8 cellular contexts compared by ENCODE assay signal in the genomic region with DNA sequence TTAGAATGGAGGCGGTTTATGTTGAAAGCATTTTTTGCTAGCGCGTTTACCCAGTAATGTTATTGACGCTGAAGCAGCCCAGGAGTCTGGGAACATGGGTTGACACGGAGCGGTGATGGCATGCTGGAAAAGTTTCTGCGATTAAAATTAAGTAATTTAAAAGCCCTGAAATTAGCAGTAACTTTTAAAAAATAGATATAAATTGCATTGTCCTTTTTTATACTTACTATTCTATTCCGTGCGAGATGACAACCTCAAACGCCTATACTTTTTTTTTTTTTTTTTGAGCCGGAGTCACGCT.
A peak's percentile ranks its signal among the peaks of the same experiment; 100 is the strongest.
DNase-seq lines count a peak whose midpoint lies in the region; ATAC-seq and TF ChIP-seq lines count a peak whose summit lies in the region.

No MANE protein-coding gene starts in this region.

- TF ChIP-seq CTCF in fibroblast of pulmonary artery (IDR thresholded peaks at IDR 0.05; ENCODE audit: low read length, missing control alignments) (no peak), retinal pigment epithelial cell (conservative IDR thresholded peaks at IDR 0.05; ENCODE audit: low read depth, low read length) (no peak)

- H3K36me3 ChIP-seq in SK-N-MC (ENCODE audit: insufficient read depth, low read length) = peaks cover 8% of the 10 kb centered on the region; the same call in 1 of the 2 replicates

- no peak for ATAC-seq in HG02610 (IDR thresholded peaks at IDR 0.05; ENCODE audit: unreplicated experiment)

- no peak overlapping the region for H3K9ac ChIP-seq in SK-N-MC (ENCODE audit: insufficient read length)

- H3K9me3 ChIP-seq in SK-N-MC (ENCODE audit: low read depth, low read length) = no peaks in the 10 kb centered on the region; the same call in 1 of the 2 replicates

- H3K4me3 ChIP-seq in GM08714 (ENCODE audit: low read length) (peak overlapping the region; percentile 84), SK-N-MC (peak overlapping the region; percentile 82), fibroblast of pulmonary artery (replicated peaks; ENCODE audit: low read depth, low read length) (peak overlapping the region; percentile 98), retinal pigment epithelial cell (ENCODE audit: low read length) (peak overlapping the region; percentile 94)

- H3K27ac ChIP-seq in SK-N-MC = no peak overlapping the region

- peak; percentile 16 for DNase-seq in SK-N-MC (ENCODE audit: low read depth, low spot score)
- DNase-seq in fibroblast of pulmonary artery (ENCODE audit: low read depth) = no peak
- DNase-seq in retinal pigment epithelial cell (ENCODE audit: low read depth) = peak; percentile 13
- no peak for DNase-seq in kidney tubule cell (ENCODE audit: low spot score)
- DNase-seq in iPS-NIHi11 (ENCODE audit: low spot score) = no peak
- no peak for DNase-seq in midbrain (lab: John Stamatoyannopoulos, UW)

Comparison
In these comparisons a context has a peak if more than half of its experiments do, and no peak if none do; other contexts are left out.
1. DNase-seq: peak in SK-N-MC (single experiment) and retinal pigment epithelial cell (single experiment); none in fibroblast of pulmonary artery (single experiment), kidney tubule cell (single experiment), iPS-NIHi11 (single experiment) and midbrain (single experiment).
2. Peak in every context shown above with its lines, with median percentiles within 50 percentile points of each other: H3K4me3 ChIP-seq.